ENCODE assay signal across 9 cellular contexts in the genomic region with DNA sequence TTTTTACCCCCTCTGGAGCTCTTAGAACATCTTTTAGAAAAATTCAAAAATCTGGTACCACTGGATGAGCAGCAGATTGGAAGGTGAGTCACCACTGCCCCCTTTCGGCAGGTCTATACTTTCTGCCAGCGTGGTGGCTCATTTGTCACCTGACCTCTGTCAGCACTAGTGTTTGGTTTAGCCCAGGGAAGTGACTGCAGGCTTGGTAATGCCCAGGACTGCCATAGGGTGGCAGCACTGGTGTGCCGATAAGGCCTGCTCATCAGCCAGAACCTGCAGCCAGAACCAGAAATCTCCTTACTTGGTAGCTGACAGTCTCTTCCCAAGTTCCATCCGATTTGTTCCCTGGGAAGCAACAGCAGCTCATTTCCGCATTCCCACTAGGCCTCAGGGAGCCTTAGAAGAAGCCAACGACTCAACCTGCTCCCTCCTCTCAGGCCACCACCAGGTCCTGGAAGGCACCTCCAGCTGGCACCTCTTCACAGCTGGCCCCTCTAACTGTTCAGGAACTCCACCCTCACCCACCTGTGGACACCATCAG. TPM values are rescaled to one million over a fixed set of nuclear protein-coding genes. Genes with fewer than 3 reads are reported as not detected.
DNase-seq lines count a peak whose midpoint lies in the region; ATAC-seq, FAIRE-seq and TF ChIP-seq lines count a peak whose summit lies in the region.
"Had no signal": no experiment of that assay in that cellular context is flagged by ENCODE, and none has a peak within 500 bp of the region (broad histone marks: within the 10 kb centered on the region; RNA-seq: fewer than 3 reads in every experiment).

No MANE protein-coding gene starts in this region.

- H2AFZ ChIP-seq in endothelial cell of umbilical vein (ENCODE audit: low read depth, low read length), result no peak overlapping the region

- POLR2A ChIA-PET in endothelial cell of umbilical vein (lab: Charles Lee), result interaction anchor here (0.7 kb wide), 1 partner anchor 15 kb away, joined by 6 read pairs; no protein-coding TSS in a partner anchor

- H4K20me1 ChIP-seq in endothelial cell of umbilical vein (replicated peaks; ENCODE audit: control insufficient read depth, extremely low read depth, insufficient read depth, low read length), result no peaks in the 10 kb centered on the region

- H3K4me3 ChIP-seq in HUES6 (ENCODE audit: low read depth, low read length), result no peak overlapping the region
- no peak overlapping the region for H3K4me3 ChIP-seq in endothelial cell of umbilical vein (replicated peaks in 1 of 3; ENCODE audit: insufficient read depth in 1 of 3, low read depth in 1 of 3, low read length in 3 of 3)

- TF ChIP-seq POLR2A in endothelial cell of umbilical vein (IDR thresholded peaks at IDR 0.05; ENCODE audit: low read depth, low read length), result peak; percentile 24

- TF ChIP-seq CTCF in endothelial cell of umbilical vein (IDR thresholded peaks at IDR 0.05; ENCODE audit: extremely low read depth in 1 of 2, insufficient read depth in 1 of 2, low read depth in 1 of 2, low read length in 2 of 2), result peak; percentile 95 to 99

- CTCF ChIA-PET in endothelial cell of umbilical vein (lab: Charles Lee), result interaction anchor here (0.6 to 4.3 kb wide), 36 partner anchors 9 to 1219 kb away, joined by 3 to 83 read pairs (median 5); partner anchors contain the start of gene GJA4

- H3K9ac ChIP-seq in HUES6 (ENCODE audit: low read length) (peak overlapping the region; percentile 59), endothelial cell of umbilical vein (replicated peaks; ENCODE audit: extremely low read depth, insufficient read depth, low read length) (no peak overlapping the region)

- H3K9me1 ChIP-seq in endothelial cell of umbilical vein (replicated peaks; ENCODE audit: control insufficient read depth, extremely low read depth, insufficient read depth, low read length), result no peaks in the 10 kb centered on the region

- H3K9me3 ChIP-seq in HUES6 (ENCODE audit: control insufficient read depth, insufficient read depth, low read depth, low read length) (no peaks in the 10 kb centered on the region), endothelial cell of umbilical vein (replicated peaks; ENCODE audit: control insufficient read depth, insufficient read depth, low read length) (no peaks in the 10 kb centered on the region)

- H3K27me3 ChIP-seq in HUES6 (ENCODE audit: control insufficient read depth, insufficient read depth, low read length), result no peaks in the 10 kb centered on the region
- H3K27me3 ChIP-seq in endothelial cell of umbilical vein (ENCODE audit: control insufficient read depth in 2 of 2, insufficient read depth in 2 of 2, low read length in 2 of 2), result no peaks in the 10 kb centered on the region

- H3K79me2 ChIP-seq in endothelial cell of umbilical vein (ENCODE audit: control insufficient read depth, insufficient read depth, low read length), result peaks cover 24% of the 10 kb centered on the region

- DNase-seq in DMS 273 (lab: John Stamatoyannopoulos, UW; ENCODE audit: unreplicated experiment), result peak; percentile 97
- peak; percentile 95 for DNase-seq in NOMO-1 treated with DMSO at 0.1 percent for 48 hours (lab: John Stamatoyannopoulos, UW; ENCODE audit: unreplicated experiment)
- DNase-seq in activated CD8-positive, alpha-beta memory T cell treated with anti-CD3 and anti-CD28 coated beads for 48 hours (ENCODE audit: low read depth in 2 of 3, low spot score in 2 of 3), result peak; percentile 71 to 76 (median 74)
- peak; percentile 98 for DNase-seq in endothelial cell of umbilical vein (ENCODE audit: low read depth, low spot score)
- peak; percentile 88 for DNase-seq in middle frontal gyrus (ENCODE audit: extremely low spot score, low spot score)
- DNase-seq in stimulated activated CD8-positive, alpha-beta memory T cell treated with anti-CD3 and anti-CD28 coated beads, Interleukin-2, amount 100 ng/mL, for 48 hours (ENCODE audit: low read depth in 2 of 2), result peak; percentile 75 to 80

- dilution Hi-C loops in endothelial cell of umbilical vein (cut with MboI; ENCODE audit: extremely low pct_ligation_motif_present, low sequenced_read_pairs), result no loop called here

- H3K4me1 ChIP-seq in HUES6 (ENCODE audit: control insufficient read depth, insufficient read depth, low read length) (peaks cover 13% of the 10 kb centered on the region), endothelial cell of umbilical vein (ENCODE audit: control insufficient read depth, extremely low read depth, insufficient read depth, low read length) (peaks cover 13% of the 10 kb centered on the region)

- peak; percentile 91 for ATAC-seq in GM21526 (IDR thresholded peaks at IDR 0.05; ENCODE audit: low FRiP score, unreplicated experiment)

- H3K27ac ChIP-seq in HUES6 (ENCODE audit: low read depth, low read length), result peak overlapping the region; percentile 26; the same call in 1 of the 2 replicates
- no peak overlapping the region for H3K27ac ChIP-seq in endothelial cell of umbilical vein (ENCODE audit: insufficient read depth, low read depth, low read length)

- BruUV-seq in endothelial cell of umbilical vein (replicated peaks; lab: Mats Ljungman, UMichigan), result no TSS peak

- intact Hi-C loops in endothelial cell of umbilical vein (cut with micrococcal nuclease), result loop anchor here (1.0 to 10.0 kb wide), 6 partner anchors 14 to 710 kb away; partner anchors contain the start of gene ZMYM6

- peak; percentile 97 for FAIRE-seq in endothelial cell of umbilical vein (lab: Jason Lieb, UNC)
- FAIRE-seq: islet of Langerhans had no signal

- no peak overlapping the region for H3K4me2 ChIP-seq in endothelial cell of umbilical vein (ENCODE audit: insufficient read depth, low read length)

- H3K36me3 ChIP-seq in HUES6 (ENCODE audit: control insufficient read depth, insufficient read depth, low read length) (peaks cover 20% of the 10 kb centered on the region), endothelial cell of umbilical vein (ENCODE audit: control insufficient read depth in 2 of 2, extremely low read depth in 1 of 2, insufficient read depth in 2 of 2, low read length in 2 of 2) (peaks cover 6 to 10% of the 10 kb centered on the region in 2 experiments)

TF ChIP-seq in endothelial cell of umbilical vein, 7 proteins besides CTCF, POLR2A, EP300 and RAD21:
- TF ChIP-seq EZH2 (IDR thresholded peaks at IDR 0.05; ENCODE audit: borderline replicate concordance, low read depth, low read length, severe bottlenecking) (no peak), GATA2 (IDR thresholded peaks at IDR 0.05; ENCODE audit: insufficient read depth, insufficient read length, low read depth, low read length) (no peak), JUN (IDR thresholded peaks at IDR 0.05; ENCODE audit: borderline replicate concordance, insufficient read depth, insufficient read length, low read depth) (no peak), MYC (IDR thresholded peaks at IDR 0.05; ENCODE audit: low read depth, low read length) (peak; percentile 55), POLR2AphosphoS5 (IDR thresholded peaks at IDR 0.05; ENCODE audit: insufficient read depth, low read depth, low read length) (no peak), FOS (IDR thresholded peaks at IDR 0.05; ENCODE audit: borderline replicate concordance, insufficient read depth, low read length) (no peak)
- TF ChIP-seq, protein P1, sequence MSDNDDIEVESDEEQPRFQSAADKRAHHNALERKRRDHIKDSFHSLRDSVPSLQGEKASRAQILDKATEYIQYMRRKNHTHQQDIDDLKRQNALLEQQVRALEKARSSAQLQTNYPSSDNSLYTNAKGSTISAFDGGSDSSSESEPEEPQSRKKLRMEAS (IDR thresholded peaks at IDR 0.05; ENCODE audit: insufficient read depth, insufficient read length), result peak; percentile 50

RNA-seq across cellular contexts. Expression of gene SMIM12, which starts 6.8 kb away (rescaled TPM):
- 54.7 and 66.2 TPM in 2 replicates for total RNA-seq in endothelial cell of umbilical vein
- 85.9 TPM in 2 replicates for polyA plus RNA-seq in endothelial cell of umbilical vein
- polyA plus RNA-seq in endothelial cell of umbilical vein (2011; cell fraction: cytosol; rRNA removed), result 76.3 and 87.7 TPM in 2 replicates
- polyA plus RNA-seq in endothelial cell of umbilical vein (2011; cell fraction: nucleus; rRNA removed), result 37.8 and 40.8 TPM in 2 replicates
- polyA plus RNA-seq in endothelial cell of umbilical vein (2012), result 49.5 and 57.3 TPM in 2 replicates
- 47.4 and 52.7 TPM in 2 replicates for polyA minus RNA-seq in endothelial cell of umbilical vein
- 20.1 TPM for polyA minus RNA-seq in endothelial cell of umbilical vein (2011; cell fraction: cytosol; rRNA and poly(A)+ RNA removed)
- polyA minus RNA-seq in endothelial cell of umbilical vein (2011; cell fraction: nucleus; rRNA and poly(A)+ RNA removed), result 19.8 and 21.2 TPM in 2 replicates

RNA-seq across cellular contexts. Expression of gene GJA4, which starts 59.9 kb away (rescaled TPM):
- total RNA-seq in endothelial cell of umbilical vein, result 22.1 TPM in 2 replicates
- polyA plus RNA-seq in endothelial cell of umbilical vein, result 175 and 265 TPM in 2 replicates
- polyA plus RNA-seq in endothelial cell of umbilical vein (2011; cell fraction: cytosol; rRNA removed), result 56.7 and 70.5 TPM in 2 replicates
- 21.7 and 27.7 TPM in 2 replicates for polyA plus RNA-seq in endothelial cell of umbilical vein (2011; cell fraction: nucleus; rRNA removed)
- 3.1 and 3.6 TPM in 2 replicates for polyA plus RNA-seq in endothelial cell of umbilical vein (2012)
- polyA minus RNA-seq in endothelial cell of umbilical vein, result 84.2 and 89.6 TPM in 2 replicates
- not detected for polyA minus RNA-seq in endothelial cell of umbilical vein (2011; cell fraction: cytosol; rRNA and poly(A)+ RNA removed)
- 15.0 and 19.9 TPM in 2 replicates for polyA minus RNA-seq in endothelial cell of umbilical vein (2011; cell fraction: nucleus; rRNA and poly(A)+ RNA removed)
